Comparison of ENCODE assay signal across 11 cellular contexts in genomic region chr16:90106269-90106668, GRCh38. TPM values are rescaled to one million over a fixed set of nuclear protein-coding genes. Genes with fewer than 3 reads are reported as not detected.
A peak's percentile ranks its signal among the peaks of the same experiment; 100 is the strongest.
DNase-seq lines count a peak whose midpoint lies in the region; ATAC-seq lines count a peak whose summit lies in the region.
"Not testable (repeated sequence)": the region's sequence is repeated elsewhere in the genome, so short reads cannot be mapped to it uniquely, and the experiment has no call there.
"Had no signal": no experiment of that assay in that cellular context is flagged by ENCODE, and none has a peak within 500 bp of the region (broad histone marks: within the 10 kb centered on the region; RNA-seq: fewer than 3 reads in every experiment).

No MANE protein-coding gene starts in this region.

- POLR2A ChIA-PET in activated CD4-positive, alpha-beta memory T cell treated with anti-CD3 and anti-CD28 coated beads, Interleukin-2, amount 10 ng/mL, durations not matched to agents 7 days and 5 days (lab: Charles Lee); activated naive CD8-positive, alpha-beta T cell treated with anti-CD3 and anti-CD28 coated beads, Interleukin-2, amount 10 ng/mL, durations not matched to agents 7 days and 5 days (lab: Charles Lee); naive thymus-derived CD8-positive, alpha-beta T cell (lab: Charles Lee): not testable (repeated sequence)

- not testable (repeated sequence) for H3K4me3 ChIP-seq in Karpas-422 (ENCODE audit: low read length)

- DNase-seq in 8988T (peak; percentile 51), Karpas-422 (peak; percentile 75), left cardiac atrium (peak; percentile 28)
- peak; percentile 68 for DNase-seq in activated CD4-positive, alpha-beta memory T cell treated with anti-CD3 and anti-CD28 coated beads, Interleukin-2, amount 10 ng/mL, durations not matched to agents 7 days and 5 days
- DNase-seq in activated naive CD8-positive, alpha-beta T cell treated with anti-CD3 and anti-CD28 coated beads, Interleukin-2, amount 10 ng/mL, durations not matched to agents 7 days and 5 days, result peak; percentile 76
- peak in 9 of 10 donors; percentile 16 to 83 (median 43) for DNase-seq in naive thymus-derived CD8-positive, alpha-beta T cell
- peak; percentile 46 to 61 for DNase-seq in stimulated activated CD4-positive, alpha-beta T cell treated with anti-CD3 and anti-CD28 coated beads, Interleukin-4, amount 100 ng/mL, for 4 hours

- not testable (repeated sequence) for H3K9me3 Mint-ChIP-seq in activated CD4-positive, alpha-beta memory T cell treated with anti-CD3 and anti-CD28 coated beads, Interleukin-2, amount 10 ng/mL, durations not matched to agents 7 days and 5 days; activated naive CD8-positive, alpha-beta T cell treated with anti-CD3 and anti-CD28 coated beads, Interleukin-2, amount 10 ng/mL, durations not matched to agents 7 days and 5 days; naive thymus-derived CD8-positive, alpha-beta T cell

- H3K9me3 ChIP-seq in Karpas-422 (ENCODE audit: low read length), result not testable (repeated sequence)

- H2AFZ ChIP-seq in Karpas-422 (ENCODE audit: low read length), result not testable (repeated sequence)

- not testable (repeated sequence) for H3K27me3 ChIP-seq in Karpas-422 (ENCODE audit: low read length)

- H3K4me3 Mint-ChIP-seq in activated CD4-positive, alpha-beta memory T cell treated with anti-CD3 and anti-CD28 coated beads, Interleukin-2, amount 10 ng/mL, durations not matched to agents 7 days and 5 days; activated naive CD8-positive, alpha-beta T cell treated with anti-CD3 and anti-CD28 coated beads, Interleukin-2, amount 10 ng/mL, durations not matched to agents 7 days and 5 days: not testable (repeated sequence)
- peak overlapping the region in 3 of 10 donors; percentile 62 to 77 (median 68) for H3K4me3 Mint-ChIP-seq in naive thymus-derived CD8-positive, alpha-beta T cell

- CTCF ChIA-PET in activated CD4-positive, alpha-beta memory T cell treated with anti-CD3 and anti-CD28 coated beads, Interleukin-2, amount 10 ng/mL, durations not matched to agents 7 days and 5 days (lab: Charles Lee), result not testable (repeated sequence)

- H3K4me1 Mint-ChIP-seq in activated CD4-positive, alpha-beta memory T cell treated with anti-CD3 and anti-CD28 coated beads, Interleukin-2, amount 10 ng/mL, durations not matched to agents 7 days and 5 days; activated naive CD8-positive, alpha-beta T cell treated with anti-CD3 and anti-CD28 coated beads, Interleukin-2, amount 10 ng/mL, durations not matched to agents 7 days and 5 days; naive thymus-derived CD8-positive, alpha-beta T cell: not testable (repeated sequence)

- H3K9ac ChIP-seq in Karpas-422 (ENCODE audit: low read length), result not testable (repeated sequence)

- not testable (repeated sequence) for H3K79me2 ChIP-seq in Karpas-422 (ENCODE audit: low read length)

- not testable (repeated sequence) for H3K9me2 ChIP-seq in Karpas-422 (replicated peaks; ENCODE audit: insufficient read depth, low read length)

- not testable (repeated sequence) for H3K27me3 Mint-ChIP-seq in activated CD4-positive, alpha-beta memory T cell treated with anti-CD3 and anti-CD28 coated beads, Interleukin-2, amount 10 ng/mL, durations not matched to agents 7 days and 5 days; activated naive CD8-positive, alpha-beta T cell treated with anti-CD3 and anti-CD28 coated beads, Interleukin-2, amount 10 ng/mL, durations not matched to agents 7 days and 5 days; naive thymus-derived CD8-positive, alpha-beta T cell

- H3K36me3 Mint-ChIP-seq in activated CD4-positive, alpha-beta memory T cell treated with anti-CD3 and anti-CD28 coated beads, Interleukin-2, amount 10 ng/mL, durations not matched to agents 7 days and 5 days (ENCODE audit: low read depth); activated naive CD8-positive, alpha-beta T cell treated with anti-CD3 and anti-CD28 coated beads, Interleukin-2, amount 10 ng/mL, durations not matched to agents 7 days and 5 days; naive thymus-derived CD8-positive, alpha-beta T cell: not testable (repeated sequence)

- not testable (repeated sequence) for H3K27ac Mint-ChIP-seq in activated CD4-positive, alpha-beta memory T cell treated with anti-CD3 and anti-CD28 coated beads, Interleukin-2, amount 10 ng/mL, durations not matched to agents 7 days and 5 days; activated naive CD8-positive, alpha-beta T cell treated with anti-CD3 and anti-CD28 coated beads, Interleukin-2, amount 10 ng/mL, durations not matched to agents 7 days and 5 days
- peak overlapping the region in 4 of 10 donors; percentile 24 to 61 (median 46) for H3K27ac Mint-ChIP-seq in naive thymus-derived CD8-positive, alpha-beta T cell

- H3K4me1 ChIP-seq in Karpas-422 (ENCODE audit: low read length), result not testable (repeated sequence)

- H4K20me1 ChIP-seq in Karpas-422 (ENCODE audit: insufficient read depth, low read depth, low read length), result not testable (repeated sequence)

- H3K36me3 ChIP-seq in Karpas-422 (ENCODE audit: insufficient read depth, low read length), result not testable (repeated sequence)

- not testable (repeated sequence) for H3K27ac ChIP-seq in Karpas-422 (ENCODE audit: low read length)

- not testable (repeated sequence) for H3K4me2 ChIP-seq in Karpas-422 (ENCODE audit: low read depth, low read length, poor library complexity, severe bottlenecking)

- intact Hi-C loops in left cardiac atrium (cut with DNase I), result not testable (repeated sequence)

- ATAC-seq in GM19463 (IDR thresholded peaks at IDR 0.05; ENCODE audit: unreplicated experiment) (peak; percentile 60), left cardiac atrium (peak in 1 of 2 donors; percentile 61)
- peak; percentile 98 for ATAC-seq in activated naive CD8-positive, alpha-beta T cell treated with anti-CD3 and anti-CD28 coated beads, Interleukin-2, amount 10 ng/mL, durations not matched to agents 7 days and 5 days (ENCODE audit: low read depth)
- ATAC-seq in naive thymus-derived CD8-positive, alpha-beta T cell, result peak; percentile 97 to 99

RNA-seq across cellular contexts. Expression of gene PRDM7, which starts 29.1 kb away (rescaled TPM):
- not detected in 2 replicates for total RNA-seq in Karpas-422 (2014; rRNA removed; shearing (Covaris generic); ENCODE audit: low replicate concordance)
- total RNA-seq in activated CD4-positive, alpha-beta memory T cell treated with anti-CD3 and anti-CD28 coated beads, Interleukin-2, amount 10 ng/mL, durations not matched to agents 7 days and 5 days, result not detected
- not detected for total RNA-seq in activated naive CD8-positive, alpha-beta T cell treated with anti-CD3 and anti-CD28 coated beads, Interleukin-2, amount 10 ng/mL, durations not matched to agents 7 days and 5 days
- total RNA-seq in left cardiac atrium, result not detected
- not detected for total RNA-seq in naive thymus-derived CD8-positive, alpha-beta T cell
- polyA plus RNA-seq in naive thymus-derived CD8-positive, alpha-beta T cell, result not detected
- total RNA-seq: Daoy, dorsolateral prefrontal cortex, ovary had no signal
- polyA plus RNA-seq: ovary had no signal
